21 cellular contexts compared by ENCODE assay signal in the genomic region with DNA sequence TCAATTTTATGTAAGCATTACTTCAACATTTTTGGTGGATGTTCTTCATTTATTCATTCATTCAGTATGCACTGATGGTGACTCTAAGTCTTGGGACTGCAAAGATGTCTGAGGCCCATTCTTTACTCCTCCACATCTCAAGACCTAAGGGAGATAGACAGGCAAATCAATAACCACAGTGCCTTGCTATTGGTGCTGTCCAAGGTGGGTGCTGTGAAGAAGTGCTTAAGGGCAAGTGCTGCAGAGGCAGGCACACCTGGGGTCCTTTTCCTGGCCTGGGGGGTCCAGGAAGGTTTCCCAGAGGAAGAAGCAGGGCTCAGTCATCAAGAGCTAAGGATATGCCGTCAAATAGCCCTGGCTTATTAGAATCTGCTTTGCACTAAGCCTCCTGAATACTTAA.
"Had no signal": no experiment of that assay in that cellular context is flagged by ENCODE, and none has a peak within 500 bp of the region (broad histone marks: within the 10 kb centered on the region; RNA-seq: fewer than 3 reads in every experiment).

No MANE protein-coding gene starts in this region.

- H3K4me3 ChIP-seq: coronary artery, dorsolateral prefrontal cortex, heart left ventricle, ovary, prostate gland, skin epidermis, stomach, thoracic aorta, transverse colon had no signal

- DNase-seq: dorsolateral prefrontal cortex; effector CD8-positive, alpha-beta T cell; heart left ventricle; hippocampal formation; left colon; mammary epithelial cell; naive thymus-derived CD8-positive, alpha-beta T cell; nucleus accumbens; ovary; stimulated activated CD4-positive, alpha-beta T cell treated with anti-CD3 and anti-CD28 coated beads, Interleukin-2, amount 100 ng/mL, for 24 hours; stimulated activated CD4-positive, alpha-beta T cell treated with anti-CD3 and anti-CD28 coated beads, Interleukin-4, amount 100 ng/mL, for 4 hours; stimulated activated naive B cell treated with anti-CD40 and anti-IgM and Interleukin-4, amounts not matched to agents 10 μg/mL and 1 μg/mL and 100 μg/mL, for 72 hours; stomach; substantia nigra; transverse colon had no signal

- H3K9me3 ChIP-seq: heart left ventricle, ovary, prostate gland, stomach, thoracic aorta, transverse colon had no signal

- H3K27me3 ChIP-seq: heart left ventricle, ovary, transverse colon had no signal

- H3K9me3 Mint-ChIP-seq: naive thymus-derived CD8-positive, alpha-beta T cell; neural crest cell; stimulated activated naive B cell treated with anti-CD40 and anti-IgM and Interleukin-4, amounts not matched to agents 10 μg/mL and 1 μg/mL and 100 μg/mL, for 72 hours had no signal

- H3K36me3 Mint-ChIP-seq: naive thymus-derived CD8-positive, alpha-beta T cell; stimulated activated naive B cell treated with anti-CD40 and anti-IgM and Interleukin-4, amounts not matched to agents 10 μg/mL and 1 μg/mL and 100 μg/mL, for 72 hours had no signal

- H3K4me3 Mint-ChIP-seq: naive thymus-derived CD8-positive, alpha-beta T cell; neural crest cell; stimulated activated naive B cell treated with anti-CD40 and anti-IgM and Interleukin-4, amounts not matched to agents 10 μg/mL and 1 μg/mL and 100 μg/mL, for 72 hours had no signal

- H3K4me1 Mint-ChIP-seq: naive thymus-derived CD8-positive, alpha-beta T cell had no signal

- H3K36me3 ChIP-seq: heart left ventricle, ovary, prostate gland, stomach, thoracic aorta, transverse colon had no signal

- H3K27ac Mint-ChIP-seq: naive thymus-derived CD8-positive, alpha-beta T cell; stimulated activated naive B cell treated with anti-CD40 and anti-IgM and Interleukin-4, amounts not matched to agents 10 μg/mL and 1 μg/mL and 100 μg/mL, for 72 hours had no signal

- H3K4me1 ChIP-seq: prostate gland had no signal

- H3K27ac ChIP-seq: coronary artery, ovary, prostate gland, skin epidermis, stomach, thoracic aorta, transverse colon had no signal

- ATAC-seq: heart left ventricle; left colon; naive thymus-derived CD8-positive, alpha-beta T cell; sciatic nerve; stimulated activated naive B cell treated with anti-CD40 and anti-IgM and Interleukin-4, amounts not matched to agents 10 μg/mL and 1 μg/mL and 100 μg/mL, for 72 hours had no signal
